Comparison of ENCODE assay signal across 14 cellular contexts in genomic region chr1:224459936-224460335, GRCh38.
"Had no signal": no experiment of that assay in that cellular context is flagged by ENCODE, and none has a peak within 500 bp of the region (broad histone marks: within the 10 kb centered on the region; RNA-seq: fewer than 3 reads in every experiment).

No MANE protein-coding gene starts in this region.

- H3K27ac Mint-ChIP-seq: activated B cell treated with CpG ODN at 0.5 μM for 24 hours; memory B cell; nephron progenitor cell; T-helper 1 cell treated with Interleukin-12 subunit alpha and Interleukin-12 subunit beta and Interleukin-4 antibody, amounts not matched to agents 30 μg/mL and 1 μg/mL, for 36 hours had no signal

- H3K27me3 ChIP-seq: cardiac muscle cell, sigmoid colon, tibial artery had no signal

- H3K9me3 ChIP-seq: sigmoid colon, tibial artery had no signal

- H3K27ac ChIP-seq: cardiac muscle cell, tibial artery had no signal

- DNase-seq: activated B cell treated with CpG ODN at 0.5 μM for 24 hours; activated CD4-positive, alpha-beta T cell treated with anti-CD3 and anti-CD28 coated beads, Interleukin-2, amount 10 ng/mL, durations not matched to agents 7 days and 5 days; activated gamma-delta T cell; activated T-cell treated with anti-CD3 and anti-CD28 coated beads, Interleukin-2, amount 50 U/mL, for 4 hours; left cardiac atrium; nephron progenitor cell; sigmoid colon; stimulated activated CD4-positive, alpha-beta T cell treated with anti-CD3 and anti-CD28 coated beads, Interleukin-12 subunit alpha, Interleukin-12 subunit beta, amount 100 ng/mL, for 4 hours; stimulated activated naive CD8-positive, alpha-beta T cell treated with anti-CD3 and anti-CD28 coated beads, Interleukin-15, Interleukin-2, amounts not matched to agents 100 U/mL and 50 U/mL, for 24 hours; tibial artery had no signal

- H3K4me3 ChIP-seq: cardiac muscle cell, coronary artery, sigmoid colon, tibial artery had no signal

- H3K4me3 Mint-ChIP-seq: activated B cell treated with CpG ODN at 0.5 μM for 24 hours; activated CD4-positive, alpha-beta T cell treated with anti-CD3 and anti-CD28 coated beads, Interleukin-2, amount 10 ng/mL, durations not matched to agents 7 days and 5 days; activated T-cell treated with anti-CD3 and anti-CD28 coated beads, Interleukin-2, amount 50 U/mL, for 4 hours; memory B cell; nephron progenitor cell; T-helper 1 cell treated with Interleukin-12 subunit alpha and Interleukin-12 subunit beta and Interleukin-4 antibody, amounts not matched to agents 30 μg/mL and 1 μg/mL, for 36 hours had no signal

- ATAC-seq: activated T-cell treated with anti-CD3 and anti-CD28 coated beads, Interleukin-2, amount 50 U/mL, for 4 hours; left cardiac atrium; stimulated activated naive CD8-positive, alpha-beta T cell treated with anti-CD3 and anti-CD28 coated beads, Interleukin-15, Interleukin-2, amounts not matched to agents 100 U/mL and 50 U/mL, for 24 hours had no signal

- H3K27me3 Mint-ChIP-seq: activated B cell treated with CpG ODN at 0.5 μM for 24 hours; activated CD4-positive, alpha-beta T cell treated with anti-CD3 and anti-CD28 coated beads, Interleukin-2, amount 10 ng/mL, durations not matched to agents 7 days and 5 days; memory B cell had no signal

- H3K36me3 ChIP-seq: cardiac muscle cell, sigmoid colon, tibial artery had no signal

- H3K36me3 Mint-ChIP-seq: memory B cell had no signal

- H3K9me3 Mint-ChIP-seq: activated B cell treated with CpG ODN at 0.5 μM for 24 hours; activated CD4-positive, alpha-beta T cell treated with anti-CD3 and anti-CD28 coated beads, Interleukin-2, amount 10 ng/mL, durations not matched to agents 7 days and 5 days; activated T-cell treated with anti-CD3 and anti-CD28 coated beads, Interleukin-2, amount 50 U/mL, for 4 hours; memory B cell; T-helper 1 cell treated with Interleukin-12 subunit alpha and Interleukin-12 subunit beta and Interleukin-4 antibody, amounts not matched to agents 30 μg/mL and 1 μg/mL, for 36 hours had no signal
